Comparison of ENCODE assay signal across 21 cellular contexts in genomic region chr15:77664428-77664827, GRCh38. TPM values are rescaled to one million over a fixed set of nuclear protein-coding genes. Genes with fewer than 3 reads are reported as not detected.
"Had no signal": no experiment of that assay in that cellular context is flagged by ENCODE, and none has a peak within 500 bp of the region (broad histone marks: within the 10 kb centered on the region; RNA-seq: fewer than 3 reads in every experiment).

No MANE protein-coding gene starts in this region.

- H3K27ac ChIP-seq: brain microvascular endothelial cell, esophagus squamous epithelium, hepatocyte, ovary, psoas muscle, tibial artery had no signal

- H3K4me1 Mint-ChIP-seq: activated CD4-positive, alpha-beta T cell treated with anti-CD3 and anti-CD28 coated beads for 36 hours; activated naive CD8-positive, alpha-beta T cell treated with anti-CD3 and anti-CD28 coated beads for 36 hours; central memory CD8-positive, alpha-beta T cell; mesothelial cell of epicardium had no signal

- H3K27ac Mint-ChIP-seq: activated CD4-positive, alpha-beta T cell treated with anti-CD3 and anti-CD28 coated beads for 36 hours; activated naive CD8-positive, alpha-beta T cell treated with anti-CD3 and anti-CD28 coated beads for 36 hours; dendritic cell treated with granulocyte-macrophage colony-stimulating factor and Interleukin-4, amounts not matched to agents 40 ng/mL and 50 ng/mL, for 4 days; mesothelial cell of epicardium; nephron had no signal

- ATAC-seq: activated CD4-positive, alpha-beta T cell treated with anti-CD3 and anti-CD28 coated beads for 36 hours; psoas muscle; right cardiac atrium had no signal

- H3K4me3 ChIP-seq: esophagus squamous epithelium, hepatocyte, lung, ovary, psoas muscle, tibial artery had no signal

- H3K4me3 Mint-ChIP-seq: activated CD4-positive, alpha-beta T cell treated with anti-CD3 and anti-CD28 coated beads for 36 hours; activated naive CD8-positive, alpha-beta T cell treated with anti-CD3 and anti-CD28 coated beads for 36 hours; central memory CD8-positive, alpha-beta T cell; dendritic cell treated with granulocyte-macrophage colony-stimulating factor and Interleukin-4, amounts not matched to agents 40 ng/mL and 50 ng/mL, for 4 days; mesothelial cell of epicardium; nephron had no signal

- H3K27me3 Mint-ChIP-seq: activated naive CD8-positive, alpha-beta T cell treated with anti-CD3 and anti-CD28 coated beads for 36 hours had no signal

- H3K36me3 Mint-ChIP-seq: activated naive CD8-positive, alpha-beta T cell treated with anti-CD3 and anti-CD28 coated beads for 36 hours; mesothelial cell of epicardium had no signal

- H3K9me3 Mint-ChIP-seq: activated naive CD8-positive, alpha-beta T cell treated with anti-CD3 and anti-CD28 coated beads for 36 hours; central memory CD8-positive, alpha-beta T cell; dendritic cell treated with granulocyte-macrophage colony-stimulating factor and Interleukin-4, amounts not matched to agents 40 ng/mL and 50 ng/mL, for 4 days; mesothelial cell of epicardium; nephron had no signal

- DNase-seq: activated CD4-positive, alpha-beta T cell treated with anti-CD3 and anti-CD28 coated beads for 36 hours; activated CD4-positive, alpha-beta T cell treated with anti-CD3 and anti-CD28 coated beads, Interleukin-2, amount 50 U/mL, for 48 hours; activated naive CD4-positive, alpha-beta T cell; activated naive CD8-positive, alpha-beta T cell treated with anti-CD3 and anti-CD28 coated beads for 36 hours; brain microvascular endothelial cell; effector memory CD4-positive, alpha-beta T cell; esophagus squamous epithelium; ovary; psoas muscle; right cardiac atrium; stimulated activated CD4-positive, alpha-beta T cell treated with anti-CD3 and anti-CD28 coated beads, Interleukin-2, amount 100 ng/mL, for 24 hours; stimulated activated naive CD4-positive, alpha-beta T cell treated with Interleukin-2 at 50 U/mL for 16 hours; SW 1271; T-helper 2 cell; tibial artery had no signal

- H3K27me3 ChIP-seq: brain microvascular endothelial cell, hepatocyte, ovary had no signal

RNA-seq across cellular contexts. Expression of gene LINGO1, which starts 31.7 kb away (rescaled TPM):
- total RNA-seq: activated CD4-positive, alpha-beta T cell treated with anti-CD3 and anti-CD28 coated beads for 36 hours; activated naive CD8-positive, alpha-beta T cell treated with anti-CD3 and anti-CD28 coated beads for 36 hours had no signal
